ENCODE assay signal across 19 cellular contexts in the genomic region with DNA sequence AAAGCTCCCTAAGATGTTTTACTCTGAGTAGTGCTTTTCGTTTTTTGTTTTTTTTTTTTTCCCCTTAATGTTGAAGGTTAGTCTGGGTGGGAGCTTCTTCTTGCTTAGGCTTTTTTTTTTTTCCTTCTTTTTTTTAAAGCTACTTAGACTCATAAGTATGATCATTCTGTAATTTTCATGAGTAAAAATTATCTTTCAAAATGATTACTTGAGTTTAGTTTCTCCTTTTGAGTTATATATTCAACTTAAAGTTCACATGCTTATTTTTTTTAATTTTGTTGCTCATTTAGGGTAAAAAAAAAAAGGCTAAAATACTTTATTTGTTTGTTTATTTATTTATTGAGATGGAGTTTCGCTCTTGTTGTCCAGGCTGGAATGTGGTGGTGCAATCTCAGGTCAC. TPM values are rescaled to one million over a fixed set of nuclear protein-coding genes. Genes with fewer than 3 reads are reported as not detected.
DNase-seq lines count a peak whose midpoint lies in the region; ATAC-seq and TF ChIP-seq lines count a peak whose summit lies in the region.
"Had no signal": no experiment of that assay in that cellular context is flagged by ENCODE, and none has a peak within 500 bp of the region (broad histone marks: within the 10 kb centered on the region; RNA-seq: fewer than 3 reads in every experiment).

No MANE protein-coding gene starts in this region.

- H2BK120ac ChIP-seq in trophoblast cell (ENCODE audit: insufficient read depth, low read length, poor library complexity), result no peak overlapping the region

- H4K20me1 ChIP-seq in Loucy (ENCODE audit: insufficient read depth, low read length, poor library complexity, severe bottlenecking), result peaks cover 61% of the 10 kb centered on the region

- H3K4me3 ChIP-seq in Loucy (ENCODE audit: low read length, poor library complexity, severe bottlenecking) (peak overlapping the region; percentile 78), trophoblast cell (ENCODE audit: low read depth, low read length) (no peak overlapping the region)

- no peak overlapping the region for H4K8ac ChIP-seq in trophoblast cell (ENCODE audit: low read depth, low read length)

- peak overlapping the region; percentile 79 for H3K27ac Mint-ChIP-seq in activated T-cell treated with anti-CD3 and anti-CD28 coated beads, Interleukin-2, amount 50 U/mL, for 24 hours
- peak overlapping the region; percentile 73 for H3K27ac Mint-ChIP-seq in activated T-helper 2 cell treated with anti-CD3 and anti-CD28 coated beads, Interferon-gamma antibody, Interleukin-2, Interleukin-4, amounts not matched to agents 10 μg/mL and 5 μg/mL and 100 μg/mL, durations not matched to agents 14 hours and 24 hours and 36 hours

- no peak overlapping the region for H4K12ac ChIP-seq in trophoblast cell (ENCODE audit: low read depth, low read length)

- no peak for ATAC-seq in left lobe of liver
- ATAC-seq: HCT116 had no signal

- intact Hi-C loops in activated T-helper 2 cell treated with anti-CD3 and anti-CD28 coated beads, Interferon-gamma antibody, Interleukin-2, Interleukin-4, amounts not matched to agents 10 μg/mL and 5 μg/mL and 100 μg/mL, durations not matched to agents 14 hours and 24 hours and 36 hours (cut with micrococcal nuclease), result loop anchor here (1.0 to 2.0 kb wide), 2 partner anchors 17 to 33 kb away; no protein-coding TSS in a partner anchor

- H3K36me3 ChIP-seq in Loucy (ENCODE audit: insufficient read depth, low read length), result no peaks in the 10 kb centered on the region
- peaks cover 0 to 3% of the 10 kb centered on the region in 2 experiments for H3K36me3 ChIP-seq in trophoblast cell (ENCODE audit: control insufficient read depth in 1 of 2, insufficient read depth in 2 of 2, low read length in 2 of 2)
- H3K36me3 ChIP-seq: MG63, transverse colon had no signal

- peaks cover 39% of the 10 kb centered on the region for H3K4me1 Mint-ChIP-seq in activated T-cell treated with anti-CD3 and anti-CD28 coated beads, Interleukin-2, amount 50 U/mL, for 24 hours (ENCODE audit: low read depth)
- H3K4me1 Mint-ChIP-seq in activated T-helper 2 cell treated with anti-CD3 and anti-CD28 coated beads, Interferon-gamma antibody, Interleukin-2, Interleukin-4, amounts not matched to agents 10 μg/mL and 5 μg/mL and 100 μg/mL, durations not matched to agents 14 hours and 24 hours and 36 hours (ENCODE audit: low read depth), result peaks cover 14% of the 10 kb centered on the region

- peaks cover 76% of the 10 kb centered on the region for H3K79me2 ChIP-seq in Loucy (ENCODE audit: insufficient read depth, low read length)
- peaks cover 17% of the 10 kb centered on the region for H3K79me2 ChIP-seq in trophoblast cell (ENCODE audit: control insufficient read depth, insufficient read depth, low read length, poor library complexity)

- H3K27me3 ChIP-seq in Loucy (ENCODE audit: insufficient read depth, low read length, poor library complexity, severe bottlenecking), result no peaks in the 10 kb centered on the region
- no peaks in the 10 kb centered on the region for H3K27me3 ChIP-seq in trophoblast cell (ENCODE audit: insufficient read depth, low read length)
- H3K27me3 ChIP-seq: MG63, transverse colon had no signal

- H3K4me1 ChIP-seq in Loucy (ENCODE audit: insufficient read depth, low read length, poor library complexity, severe bottlenecking) (peaks cover 30% of the 10 kb centered on the region), trophoblast cell (ENCODE audit: control insufficient read depth in 1 of 2, insufficient read depth in 2 of 2, low read length in 2 of 2) (peaks cover 0 to 2% of the 10 kb centered on the region in 2 experiments)

- H3K9me3 Mint-ChIP-seq in activated T-cell treated with anti-CD3 and anti-CD28 coated beads, Interleukin-2, amount 50 U/mL, for 24 hours, result no peaks in the 10 kb centered on the region
- H3K9me3 Mint-ChIP-seq in activated T-helper 2 cell treated with anti-CD3 and anti-CD28 coated beads, Interferon-gamma antibody, Interleukin-2, Interleukin-4, amounts not matched to agents 10 μg/mL and 5 μg/mL and 100 μg/mL, durations not matched to agents 14 hours and 24 hours and 36 hours, result no peaks in the 10 kb centered on the region

- H3K27me3 Mint-ChIP-seq in activated T-cell treated with anti-CD3 and anti-CD28 coated beads, Interleukin-2, amount 50 U/mL, for 24 hours, result no peaks in the 10 kb centered on the region
- no peaks in the 10 kb centered on the region for H3K27me3 Mint-ChIP-seq in activated T-helper 2 cell treated with anti-CD3 and anti-CD28 coated beads, Interferon-gamma antibody, Interleukin-2, Interleukin-4, amounts not matched to agents 10 μg/mL and 5 μg/mL and 100 μg/mL, durations not matched to agents 14 hours and 24 hours and 36 hours (ENCODE audit: low read depth)

- no peak overlapping the region for H2BK5ac ChIP-seq in trophoblast cell (ENCODE audit: low read depth, low read length, poor library complexity)

- H4K91ac ChIP-seq in trophoblast cell (ENCODE audit: low read depth, low read length), result no peak overlapping the region

- no peak for TF ChIP-seq CTCF in Loucy (conservative IDR thresholded peaks at IDR 0.05; ENCODE audit: low read length)

- H2AFZ ChIP-seq in Loucy (ENCODE audit: low read length) (no peak overlapping the region), trophoblast cell (ENCODE audit: insufficient read depth, low read length, poor library complexity) (no peak overlapping the region)

- no CpG with 5 or more reads among the region's 2 CpGs for WGBS in trophoblast cell (ENCODE audit: extremely low coverage, insufficient coverage, insufficient read length)

- no peak overlapping the region for H3K27ac ChIP-seq in trophoblast cell (ENCODE audit: low read depth, low read length)
- H3K27ac ChIP-seq: transverse colon had no signal

- H3K79me1 ChIP-seq in trophoblast cell (ENCODE audit: low read length), result peaks cover 4% of the 10 kb centered on the region

- no peak overlapping the region for H3K14ac ChIP-seq in trophoblast cell (ENCODE audit: low read length)

- no peaks in the 10 kb centered on the region for H3K9me3 ChIP-seq in Loucy (ENCODE audit: insufficient read depth, low read depth, low read length)
- no peaks in the 10 kb centered on the region for H3K9me3 ChIP-seq in trophoblast cell (ENCODE audit: insufficient read depth, low read depth, low read length)
- H3K9me3 ChIP-seq: MG63, transverse colon had no signal

- no peak overlapping the region for H2BK12ac ChIP-seq in trophoblast cell (ENCODE audit: low read length)

- H3K9ac ChIP-seq in Loucy (ENCODE audit: low read depth, low read length, poor library complexity, severe bottlenecking) (peak overlapping the region; percentile 82), trophoblast cell (ENCODE audit: low read length) (no peak overlapping the region)

- no peak overlapping the region for H2AK5ac ChIP-seq in trophoblast cell (ENCODE audit: low read length)

- H3F3A ChIP-seq in Loucy (ENCODE audit: low read depth), result no peaks in the 10 kb centered on the region

- H3K4me3 Mint-ChIP-seq in activated T-cell treated with anti-CD3 and anti-CD28 coated beads, Interleukin-2, amount 50 U/mL, for 24 hours, result peak overlapping the region; percentile 39
- peak overlapping the region; percentile 65 for H3K4me3 Mint-ChIP-seq in activated T-helper 2 cell treated with anti-CD3 and anti-CD28 coated beads, Interferon-gamma antibody, Interleukin-2, Interleukin-4, amounts not matched to agents 10 μg/mL and 5 μg/mL and 100 μg/mL, durations not matched to agents 14 hours and 24 hours and 36 hours (ENCODE audit: low read depth)

- H3K4ac ChIP-seq in trophoblast cell (ENCODE audit: low read depth, low read length), result peak overlapping the region; percentile 91

- H3K4me2 ChIP-seq in Loucy (ENCODE audit: low read depth, low read length, poor library complexity, severe bottlenecking) (peak overlapping the region; percentile 95), trophoblast cell (ENCODE audit: low read length) (no peak overlapping the region)

- H3K36me3 Mint-ChIP-seq in activated T-cell treated with anti-CD3 and anti-CD28 coated beads, Interleukin-2, amount 50 U/mL, for 24 hours (ENCODE audit: low read depth), result peaks cover 20% of the 10 kb centered on the region
- peaks cover 7% of the 10 kb centered on the region for H3K36me3 Mint-ChIP-seq in activated T-helper 2 cell treated with anti-CD3 and anti-CD28 coated beads, Interferon-gamma antibody, Interleukin-2, Interleukin-4, amounts not matched to agents 10 μg/mL and 5 μg/mL and 100 μg/mL, durations not matched to agents 14 hours and 24 hours and 36 hours (ENCODE audit: low read depth)

- no peak overlapping the region for H3K23ac ChIP-seq in trophoblast cell (ENCODE audit: low read length)

- DNase-seq in activated T-cell treated with anti-CD3 and anti-CD28 coated beads, Interleukin-2, amount 50 U/mL, for 24 hours, result no peak
- no peak for DNase-seq in activated T-cell treated with anti-CD3 and anti-CD28 coated beads, Interleukin-2, amount 50 U/mL, for 48 hours
- DNase-seq in activated T-helper 2 cell treated with anti-CD3 and anti-CD28 coated beads, Interferon-gamma antibody, Interleukin-2, Interleukin-4, amounts not matched to agents 10 μg/mL and 5 μg/mL and 100 μg/mL, durations not matched to agents 14 hours and 24 hours and 36 hours (ENCODE audit: low spot score), result no peak
- DNase-seq in trophoblast cell (no peak), NCI-H1048 (lab: John Stamatoyannopoulos, UW) (no peak), left lobe of liver (ENCODE audit: low spot score) (no peak), COLO829 (ENCODE audit: low spot score) (no peak)
- DNase-seq: ACHN; activated effector memory CD4-positive, alpha-beta T cell treated with anti-CD3 and anti-CD28 coated beads, Interleukin-2, amount 50 U/mL, for 16 hours; Calu3; cortex of kidney; glutamatergic neuron; MG63; NCI-H2081 treated with DMSO at 0.1 percent for 48 hours; NCI-H69; stimulated activated CD4-positive, alpha-beta T cell treated with anti-CD3 and anti-CD28 coated beads, Interleukin-4, amount 100 ng/mL, for 24 hours; transverse colon had no signal

- no peaks in the 10 kb centered on the region for H3K9me2 ChIP-seq in Loucy (replicated peaks; ENCODE audit: low read depth, low read length)

- H3K18ac ChIP-seq in trophoblast cell (ENCODE audit: low read length), result no peak overlapping the region

RNA-seq across cellular contexts. Expression of gene RBM27, which starts 2.9 kb away (rescaled TPM):
- total RNA-seq in activated T-helper 2 cell treated with anti-CD3 and anti-CD28 coated beads, Interferon-gamma antibody, Interleukin-2, Interleukin-4, amounts not matched to agents 10 μg/mL and 5 μg/mL and 100 μg/mL, durations not matched to agents 14 hours and 24 hours and 36 hours, result 32.0 and 36.0 TPM in 2 replicates
- 15.4 and 15.5 TPM in 2 replicates for polyA plus RNA-seq in trophoblast cell (2013)
- total RNA-seq in left lobe of liver, result 5.6 TPM

RNA-seq across cellular contexts. Expression of gene LARS1, which starts 23.8 kb away (rescaled TPM):
- total RNA-seq in activated T-helper 2 cell treated with anti-CD3 and anti-CD28 coated beads, Interferon-gamma antibody, Interleukin-2, Interleukin-4, amounts not matched to agents 10 μg/mL and 5 μg/mL and 100 μg/mL, durations not matched to agents 14 hours and 24 hours and 36 hours, result 135 and 138 TPM in 2 replicates
- 73.0 and 76.5 TPM in 2 replicates for polyA plus RNA-seq in trophoblast cell (2013)
- total RNA-seq in left lobe of liver, result 24.1 TPM
